In the genomic region with DNA sequence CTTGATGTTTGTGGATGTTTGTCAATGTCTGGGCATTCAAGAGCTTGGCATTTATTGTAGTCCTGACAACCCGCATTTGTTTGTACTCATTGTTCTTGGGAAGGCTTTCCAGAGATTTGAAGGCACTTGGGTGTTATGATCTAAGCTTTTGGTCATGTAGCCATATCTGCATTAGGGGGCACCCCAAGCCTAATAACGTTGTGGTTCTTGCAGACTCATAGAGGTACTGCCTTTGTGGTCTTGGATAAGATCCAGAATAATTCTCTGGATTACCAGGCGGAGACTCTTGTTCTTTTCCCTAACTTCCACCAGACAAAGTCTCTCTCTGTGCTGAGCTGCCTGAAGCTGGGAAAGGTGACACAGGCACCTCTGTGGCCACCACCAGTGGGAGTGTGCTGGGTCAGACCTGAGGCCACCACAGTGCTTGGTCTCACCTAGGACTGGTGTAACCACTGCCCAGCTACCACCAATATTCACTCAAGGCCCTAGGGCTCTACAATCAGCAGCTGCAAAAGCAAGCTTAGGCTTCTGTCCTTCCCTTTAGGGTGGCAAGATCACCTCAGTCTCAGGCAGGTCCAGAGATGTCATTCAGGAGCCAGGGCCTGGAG, we compare ENCODE assay signal across 11 cellular contexts.
A peak's percentile ranks its signal among the peaks of the same experiment; 100 is the strongest.
DNase-seq lines count a peak whose midpoint lies in the region; ATAC-seq and TF ChIP-seq lines count a peak whose summit lies in the region.
"Had no signal": no experiment of that assay in that cellular context is flagged by ENCODE, and none has a peak within 500 bp of the region (broad histone marks: within the 10 kb centered on the region; RNA-seq: fewer than 3 reads in every experiment).

No MANE protein-coding gene starts in this region.

- H3K4me3 ChIP-seq in SK-N-SH (ENCODE audit: low read depth in 2 of 2, low read length in 1 of 2): no peak overlapping the region
- H3K4me3 ChIP-seq in thyroid gland (replicated peaks in 1 of 3): no peak overlapping the region
- H3K4me3 ChIP-seq in effector memory CD4-positive, alpha-beta T cell (ENCODE audit: insufficient read depth, low read depth, low read length, poor library complexity, severe bottlenecking): no peak overlapping the region

- intact Hi-C loops in thyroid gland (cut with DNase I): no loop called here

- no peaks in the 10 kb centered on the region for H3K79me2 ChIP-seq in SK-N-SH (ENCODE audit: insufficient read depth)

- CTCF ChIA-PET in SK-N-SH (lab: Yijun Ruan, JAX): interaction anchor here (1.0 to 1.4 kb wide), 2 partner anchors 19 to 41 kb away, joined by 3 read pairs; no protein-coding TSS in a partner anchor

- ATAC-seq in SK-N-SH treated with all-trans-retinoic acid at 6 μM for 48 hours (no peak), foreskin keratinocyte (peak; percentile 48), HG02981 (IDR thresholded peaks at IDR 0.05; ENCODE audit: unreplicated experiment) (no peak)

- H3K9ac ChIP-seq in SK-N-SH: no peak overlapping the region

- no peaks in the 10 kb centered on the region for H4K20me1 ChIP-seq in SK-N-SH (ENCODE audit: insufficient read depth)

- 57% methylated on average over 3 of the region's 3 CpGs for WGBS in SK-N-SH (ENCODE audit: low lambda C conversion rate)
- 62 to 70% methylated on average over 3 of the region's 3 CpGs for WGBS in thyroid gland, 2 donors

- H3F3A ChIP-seq in SK-N-SH (replicated peaks; ENCODE audit: insufficient read depth): no peaks in the 10 kb centered on the region

- in situ Hi-C loops in SK-MEL-5 (cut with HindIII; ENCODE audit: low pct_unique_long_range_greater_than_20kb, low sequenced_read_pairs): no loop called here

- H3K9me3 ChIP-seq in SK-N-SH (no peaks in the 10 kb centered on the region), thyroid gland (no peaks in the 10 kb centered on the region)
- H3K9me3 ChIP-seq in effector memory CD4-positive, alpha-beta T cell (ENCODE audit: control insufficient read depth, low read length): no peaks in the 10 kb centered on the region

- no peak for TF ChIP-seq EP300 in SK-N-SH (IDR thresholded peaks at IDR 0.05; ENCODE audit: borderline replicate concordance in 1 of 2, low read depth in 1 of 2, low read length in 1 of 2)

- 0 out of 2 replicates have a peak, but pooled peaks have one; percentile 11 for TF ChIP-seq RAD21 in SK-N-SH (IDR thresholded peaks at IDR 0.05; ENCODE audit: low read length)

- H3K4me1 ChIP-seq in SK-N-SH (ENCODE audit: control insufficient read depth in 1 of 2, insufficient read depth in 2 of 2, low read depth in 1 of 2, low read length in 1 of 2) (no peaks in the 10 kb centered on the region), foreskin keratinocyte (no peaks in the 10 kb centered on the region), thyroid gland (peaks cover 0 to 3% of the 10 kb centered on the region in 2 donors)
- no peaks in the 10 kb centered on the region for H3K4me1 ChIP-seq in effector memory CD4-positive, alpha-beta T cell (ENCODE audit: control insufficient read depth, insufficient read depth, low read length, poor library complexity, severe bottlenecking)

- POLR2A ChIA-PET in SK-N-SH (lab: Yijun Ruan, JAX): no interaction called here

- DNase-seq in SK-N-SH (no peak), SK-MEL-5 (ENCODE audit: low read depth, low spot score) (peak; percentile 42), foreskin keratinocyte (peak in 1 of 2 donors; percentile 43), thyroid gland (peak; percentile 56 to 62), COLO829 (ENCODE audit: low spot score) (no peak)
- no peak for DNase-seq in effector memory CD4-positive, alpha-beta T cell
- DNase-seq: foreskin melanocyte, NCI-H2171, SW 1271 had no signal

- no peak overlapping the region for H3K27ac ChIP-seq in SK-N-SH (ENCODE audit: low read depth in 2 of 2, low read length in 1 of 2)
- no peak overlapping the region for H3K27ac ChIP-seq in foreskin keratinocyte
- no peak overlapping the region for H3K27ac ChIP-seq in thyroid gland
- no peak overlapping the region for H3K27ac ChIP-seq in effector memory CD4-positive, alpha-beta T cell (ENCODE audit: insufficient read depth, low read length, poor library complexity, severe bottlenecking)

- H3K4me2 ChIP-seq in SK-N-SH: no peak overlapping the region

- H3K9me2 ChIP-seq in SK-N-SH: no peaks in the 10 kb centered on the region

- H3K36me3 ChIP-seq in SK-N-SH (replicated peaks in 1 of 2; ENCODE audit: control insufficient read depth in 1 of 2, insufficient read depth in 2 of 2, low read length in 1 of 2) (no peaks in the 10 kb centered on the region), thyroid gland (no peaks in the 10 kb centered on the region)
- H3K36me3 ChIP-seq in effector memory CD4-positive, alpha-beta T cell (ENCODE audit: control insufficient read depth, insufficient read depth, low read length): no peaks in the 10 kb centered on the region

- no peak for TF ChIP-seq POLR2A in thyroid gland (IDR thresholded peaks at IDR 0.05)

- H3K27me3 ChIP-seq in SK-N-SH (ENCODE audit: insufficient read depth) (no peaks in the 10 kb centered on the region), foreskin keratinocyte (no peaks in the 10 kb centered on the region), thyroid gland (no peaks in the 10 kb centered on the region)
- no peaks in the 10 kb centered on the region for H3K27me3 ChIP-seq in effector memory CD4-positive, alpha-beta T cell (replicated peaks; ENCODE audit: control insufficient read depth, insufficient read depth, low read length, poor library complexity, severe bottlenecking)

- H2AFZ ChIP-seq in SK-N-SH (ENCODE audit: low read depth): no peak overlapping the region

- TF ChIP-seq CTCF in SK-N-SH (IDR thresholded peaks at IDR 0.05) (no peak; the same call in 1 of the 2 replicates), foreskin keratinocyte (conservative IDR thresholded peaks at IDR 0.05) (peak; percentile 56), thyroid gland (IDR thresholded peaks at IDR 0.05) (peak in 4 of 6 experiments; percentile 40 to 72 (median 56))

TF ChIP-seq in SK-N-SH, 30 proteins besides CTCF, POLR2A, EP300 and RAD21:
- no peak for TF ChIP-seq TAF1 (IDR thresholded peaks at IDR 0.05; ENCODE audit: borderline replicate concordance, low read depth, low read length)

TF ChIP-seq in SK-N-SH treated with all-trans-retinoic acid at 6 μM for 48 hours, 23 proteins besides CTCF, POLR2A, EP300 and RAD21 (continues in another document):
- TF ChIP-seq SNAI2 (CRISPR knock-in tag; IDR thresholded peaks at IDR 0.05): no peak
- TF ChIP-seq BACH2 (CRISPR knock-in tag; IDR thresholded peaks at IDR 0.05; ENCODE audit: borderline replicate concordance): no peak
- TF ChIP-seq, protein P1, sequence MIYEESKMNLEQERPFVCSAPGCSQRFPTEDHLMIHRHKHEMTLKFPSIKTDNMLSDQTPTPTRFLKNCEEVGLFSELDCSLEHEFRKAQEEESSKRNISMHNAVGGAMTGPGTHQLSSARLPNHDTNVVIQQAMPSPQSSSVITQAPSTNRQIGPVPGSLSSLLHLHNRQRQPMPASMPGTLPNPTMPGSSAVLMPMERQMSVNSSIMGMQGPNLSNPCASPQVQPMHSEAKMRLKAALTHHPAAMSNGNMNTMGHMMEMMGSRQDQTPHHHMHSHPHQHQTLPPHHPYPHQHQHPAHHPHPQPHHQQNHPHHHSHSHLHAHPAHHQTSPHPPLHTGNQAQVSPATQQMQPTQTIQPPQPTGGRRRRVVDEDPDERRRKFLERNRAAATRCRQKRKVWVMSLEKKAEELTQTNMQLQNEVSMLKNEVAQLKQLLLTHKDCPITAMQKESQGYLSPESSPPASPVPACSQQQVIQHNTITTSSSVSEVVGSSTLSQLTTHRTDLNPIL (CRISPR knock-in tag; IDR thresholded peaks at IDR 0.05; ENCODE audit: low read depth): no peak
- no peak for TF ChIP-seq OSR1 (CRISPR knock-in tag; IDR thresholded peaks at IDR 0.05)
- TF ChIP-seq, protein P2, sequence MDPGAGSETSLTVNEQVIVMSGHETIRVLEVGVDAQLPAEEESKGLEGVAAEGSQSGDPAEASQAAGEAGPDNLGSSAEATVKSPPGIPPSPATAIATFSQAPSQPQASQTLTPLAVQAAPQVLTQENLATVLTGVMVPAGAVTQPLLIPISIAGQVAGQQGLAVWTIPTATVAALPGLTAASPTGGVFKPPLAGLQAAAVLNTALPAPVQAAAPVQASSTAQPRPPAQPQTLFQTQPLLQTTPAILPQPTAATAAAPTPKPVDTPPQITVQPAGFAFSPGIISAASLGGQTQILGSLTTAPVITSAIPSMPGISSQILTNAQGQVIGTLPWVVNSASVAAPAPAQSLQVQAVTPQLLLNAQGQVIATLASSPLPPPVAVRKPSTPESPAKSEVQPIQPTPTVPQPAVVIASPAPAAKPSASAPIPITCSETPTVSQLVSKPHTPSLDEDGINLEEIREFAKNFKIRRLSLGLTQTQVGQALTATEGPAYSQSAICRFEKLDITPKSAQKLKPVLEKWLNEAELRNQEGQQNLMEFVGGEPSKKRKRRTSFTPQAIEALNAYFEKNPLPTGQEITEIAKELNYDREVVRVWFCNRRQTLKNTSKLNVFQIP (CRISPR knock-in tag; IDR thresholded peaks at IDR 0.05; ENCODE audit: borderline replicate concordance, low read depth): no peak
- no peak for TF ChIP-seq ISL1 (CRISPR knock-in tag; IDR thresholded peaks at IDR 0.05)
- no peak for TF ChIP-seq ZC3H10 (CRISPR knock-in tag; IDR thresholded peaks at IDR 0.05)
- TF ChIP-seq ZNF70 (CRISPR knock-in tag; IDR thresholded peaks at IDR 0.05): no peak
- TF ChIP-seq, protein P3, sequence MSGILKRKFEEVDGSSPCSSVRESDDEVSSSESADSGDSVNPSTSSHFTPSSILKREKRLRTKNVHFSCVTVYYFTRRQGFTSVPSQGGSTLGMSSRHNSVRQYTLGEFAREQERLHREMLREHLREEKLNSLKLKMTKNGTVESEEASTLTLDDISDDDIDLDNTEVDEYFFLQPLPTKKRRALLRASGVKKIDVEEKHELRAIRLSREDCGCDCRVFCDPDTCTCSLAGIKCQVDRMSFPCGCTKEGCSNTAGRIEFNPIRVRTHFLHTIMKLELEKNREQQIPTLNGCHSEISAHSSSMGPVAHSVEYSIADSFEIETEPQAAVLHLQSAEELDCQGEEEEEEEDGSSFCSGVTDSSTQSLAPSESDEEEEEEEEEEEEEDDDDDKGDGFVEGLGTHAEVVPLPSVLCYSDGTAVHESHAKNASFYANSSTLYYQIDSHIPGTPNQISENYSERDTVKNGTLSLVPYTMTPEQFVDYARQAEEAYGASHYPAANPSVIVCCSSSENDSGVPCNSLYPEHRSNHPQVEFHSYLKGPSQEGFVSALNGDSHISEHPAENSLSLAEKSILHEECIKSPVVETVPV (CRISPR knock-in tag; IDR thresholded peaks at IDR 0.05): no peak
- TF ChIP-seq CSDC2 (CRISPR knock-in tag; IDR thresholded peaks at IDR 0.05): no peak
- TF ChIP-seq GLIS3 (CRISPR knock-in tag; IDR thresholded peaks at IDR 0.05): no peak
- no peak for TF ChIP-seq ARNTL (CRISPR knock-in tag; IDR thresholded peaks at IDR 0.05; ENCODE audit: borderline replicate concordance, low read depth)
- TF ChIP-seq ZNF8 (CRISPR knock-in tag; IDR thresholded peaks at IDR 0.05): no peak
- TF ChIP-seq ZFP3 (CRISPR knock-in tag; IDR thresholded peaks at IDR 0.05): no peak
- no peak for TF ChIP-seq ZNF565 (CRISPR knock-in tag; conservative IDR thresholded peaks at IDR 0.05; ENCODE audit: low read depth)
- TF ChIP-seq ZFP30 (CRISPR knock-in tag; IDR thresholded peaks at IDR 0.05): no peak
- no peak for TF ChIP-seq PPARA (CRISPR knock-in tag; IDR thresholded peaks at IDR 0.05; ENCODE audit: borderline replicate concordance)
- no peak for TF ChIP-seq ESRRG (CRISPR knock-in tag; IDR thresholded peaks at IDR 0.05)

Comparison
In these comparisons a context has a peak if more than half of its experiments do, and no peak if none do; other contexts are left out.
1. DNase-seq: peak in SK-MEL-5 (single experiment) and thyroid gland (2 of 2); none in SK-N-SH (single experiment), effector memory CD4-positive, alpha-beta T cell (0 of 3) and COLO829 (single experiment).